In the genomic region with DNA sequence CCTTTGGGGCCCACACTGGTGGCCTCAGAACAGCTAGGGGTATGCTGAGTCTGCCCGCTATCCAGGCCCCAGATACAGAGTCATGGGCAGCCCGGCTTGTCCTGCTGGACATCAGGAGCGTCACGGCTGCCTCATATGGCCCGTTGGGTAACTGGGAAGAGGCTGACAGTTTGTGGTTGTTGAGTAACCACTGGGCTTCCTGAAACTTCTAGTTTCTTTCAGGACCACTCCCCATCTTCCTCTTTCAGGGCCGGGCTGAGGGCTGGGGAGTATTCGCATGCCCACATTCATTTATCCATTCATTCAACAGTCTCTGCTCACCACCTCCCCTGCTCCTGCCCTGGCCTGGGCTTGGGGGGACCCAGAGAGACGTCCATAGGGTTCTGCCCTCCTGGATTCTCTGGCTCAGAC, we compare ENCODE assay signal across 12 cellular contexts. TPM values are rescaled to one million over a fixed set of nuclear protein-coding genes. Genes with fewer than 3 reads are reported as not detected.
DNase-seq lines count a peak whose midpoint lies in the region; ATAC-seq and TF ChIP-seq lines count a peak whose summit lies in the region.
"Had no signal": no experiment of that assay in that cellular context is flagged by ENCODE, and none has a peak within 500 bp of the region (broad histone marks: within the 10 kb centered on the region; RNA-seq: fewer than 3 reads in every experiment).

No MANE protein-coding gene starts in this region.

- H3K27ac ChIP-seq in SJCRH30, result peak overlapping the region; percentile 56
- H3K27ac ChIP-seq in heart left ventricle, result peak overlapping the region in 1 of 12 donors; percentile 38
- H3K27ac ChIP-seq: psoas muscle had no signal

- TF ChIP-seq CTCF in heart left ventricle (IDR thresholded peaks at IDR 0.05) (no peak), progenitor cell of endocrine pancreas (IDR thresholded peaks at IDR 0.05; ENCODE audit: unreplicated experiment) (no peak)

- peaks cover 21 to 59% of the 10 kb centered on the region in 2 donors for H3K27me3 Mint-ChIP-seq in effector memory CD8-positive, alpha-beta T cell
- H3K27me3 Mint-ChIP-seq in progenitor cell of endocrine pancreas, result peaks cover 5% of the 10 kb centered on the region

- H3K9me3 ChIP-seq in SJCRH30 (replicated peaks), result no peaks in the 10 kb centered on the region
- no peaks in the 10 kb centered on the region for H3K9me3 ChIP-seq in heart left ventricle
- H3K9me3 ChIP-seq: HAP-1, MG63, psoas muscle had no signal

- DNase-seq in GF-D8 (lab: John Stamatoyannopoulos, UW), result peak; percentile 95
- DNase-seq in SJCRH30, result no peak
- DNase-seq in heart left ventricle, result peak in 3 of 5 donors; percentile 41 to 70 (median 68)
- peak; percentile 68 for DNase-seq in pons (ENCODE audit: low spot score)
- DNase-seq in effector memory CD8-positive, alpha-beta T cell, result no peak
- no peak for DNase-seq in progenitor cell of endocrine pancreas (ENCODE audit: low spot score, unreplicated experiment)
- DNase-seq in GM03348 (ENCODE audit: low spot score), result no peak
- DNase-seq: MG63 had no signal

- peaks cover 4 to 5% of the 10 kb centered on the region in 2 donors for H3K4me1 Mint-ChIP-seq in effector memory CD8-positive, alpha-beta T cell (ENCODE audit: low read depth in 2 of 2)
- peaks cover 29% of the 10 kb centered on the region for H3K4me1 Mint-ChIP-seq in progenitor cell of endocrine pancreas (ENCODE audit: low read depth)

- no peaks in the 10 kb centered on the region for H3K9me3 Mint-ChIP-seq in effector memory CD8-positive, alpha-beta T cell
- peaks cover 3% of the 10 kb centered on the region for H3K9me3 Mint-ChIP-seq in progenitor cell of endocrine pancreas (ENCODE audit: low read depth)

- intact Hi-C loops in heart left ventricle (cut with DNase I), result no loop called here

- no peak overlapping the region for H3K4me3 ChIP-seq in SJCRH30
- no peak overlapping the region for H3K4me3 ChIP-seq in heart left ventricle
- H3K4me3 ChIP-seq: HAP-1, MG63, psoas muscle had no signal

- no peak for TF ChIP-seq POLR2A in heart left ventricle (IDR thresholded peaks at IDR 0.05)

- peaks cover 3% of the 10 kb centered on the region for H3K36me3 Mint-ChIP-seq in effector memory CD8-positive, alpha-beta T cell (ENCODE audit: insufficient read depth)
- no peaks in the 10 kb centered on the region for H3K36me3 Mint-ChIP-seq in progenitor cell of endocrine pancreas (ENCODE audit: insufficient read depth)

- H3K36me3 ChIP-seq in SJCRH30, result no peaks in the 10 kb centered on the region
- no peaks in the 10 kb centered on the region for H3K36me3 ChIP-seq in heart left ventricle
- H3K36me3 ChIP-seq: HAP-1, MG63 had no signal

- H3K4me1 ChIP-seq in SJCRH30 (peaks cover 25% of the 10 kb centered on the region), heart left ventricle (peaks cover 0 to 46% (median 0%) of the 10 kb centered on the region in 12 donors)

- peak in 3 of 4 donors; percentile 55 to 76 (median 73) for ATAC-seq in heart left ventricle
- no peak for ATAC-seq in GM18868 (IDR thresholded peaks at IDR 0.05; ENCODE audit: unreplicated experiment)
- no peak for ATAC-seq in effector memory CD8-positive, alpha-beta T cell (replicated peaks)

- no peak overlapping the region for H3K27ac Mint-ChIP-seq in effector memory CD8-positive, alpha-beta T cell
- H3K27ac Mint-ChIP-seq in progenitor cell of endocrine pancreas, result no peak overlapping the region
- H3K27ac Mint-ChIP-seq: B cell had no signal

- H3K4me3 Mint-ChIP-seq in effector memory CD8-positive, alpha-beta T cell, result no peak overlapping the region
- no peak overlapping the region for H3K4me3 Mint-ChIP-seq in progenitor cell of endocrine pancreas (ENCODE audit: low read depth)
- H3K4me3 Mint-ChIP-seq: B cell had no signal

- no peaks in the 10 kb centered on the region for H3K27me3 ChIP-seq in SJCRH30
- no peaks in the 10 kb centered on the region for H3K27me3 ChIP-seq in heart left ventricle
- H3K27me3 ChIP-seq: MG63 had no signal

- WGBS in heart left ventricle, 4 donors, result 87 to 92% (median 89%) methylated on average over 5 to 8 of the region's 8 CpGs

RNA-seq across cellular contexts. Expression of a gene that starts 13.4 kb away (rescaled TPM):
- not detected in 2 replicates for total RNA-seq in SJCRH30 (2014; rRNA removed; shearing (Covaris generic))
- 10 to 100 TPM; 10.2 to 28.3 (median 14.7) TPM for total RNA-seq in heart left ventricle
- polyA plus RNA-seq in heart left ventricle, result 10 to 100 TPM in 1 of 2 donors, 1 to 10 TPM in 1; 8.5 to 20.0 TPM
- total RNA-seq in progenitor cell of endocrine pancreas, result 0.55 and 0.96 TPM in 2 replicates

Comparison
In these comparisons a context has a peak if more than half of its experiments do, and no peak if none do; other contexts are left out.
1. DNase-seq: peak in GF-D8 (single experiment), heart left ventricle (3 of 5) and pons (single experiment); none in SJCRH30 (0 of 2), effector memory CD8-positive, alpha-beta T cell (0 of 3), progenitor cell of endocrine pancreas (single experiment) and GM03348 (single experiment).
2. ATAC-seq: peak in heart left ventricle (3 of 4); none in GM18868 (single experiment) and effector memory CD8-positive, alpha-beta T cell (single experiment).